Comparison of ENCODE assay signal across 24 cellular contexts in genomic region chr7:139370943-139371313, GRCh38. TPM values are rescaled to one million over a fixed set of nuclear protein-coding genes. Genes with fewer than 3 reads are reported as not detected.
DNase-seq lines count a peak whose midpoint lies in the region; ATAC-seq and TF ChIP-seq lines count a peak whose summit lies in the region.
"Had no signal": no experiment of that assay in that cellular context is flagged by ENCODE, and none has a peak within 500 bp of the region (broad histone marks: within the 10 kb centered on the region; RNA-seq: fewer than 3 reads in every experiment).

No MANE protein-coding gene starts in this region.

- no peak overlapping the region for H3K27ac ChIP-seq in endodermal cell (ENCODE audit: low read depth, low read length)
- H3K27ac ChIP-seq: A549, breast epithelium, heart right ventricle, HL-60, lower lobe of right lung, SJCRH30, thoracic aorta had no signal

- DNase-seq in activated T-cell treated with anti-CD3 and anti-CD28 coated beads, Interleukin-2, amount 50 U/mL, for 24 hours = no peak
- no peak for DNase-seq in activated T-cell treated with anti-CD3 and anti-CD28 coated beads for 4 hours
- no peak for DNase-seq in T-helper 17 cell
- DNase-seq in endodermal cell = no peak
- DNase-seq in stimulated activated effector memory CD8-positive, alpha-beta T cell treated with anti-CD3 and anti-CD28 coated beads, Interleukin-12 subunit alpha, Interleukin-12 subunit beta, amount 100 ng/mL, for 72 hours (ENCODE audit: low spot score in 2 of 2) = no peak
- DNase-seq: activated B cell treated with CpG ODN at 0.5 μM for 24 hours; BE2C; heart right ventricle; lower lobe of right lung; NCI-H1694; NCI-H2227 treated with DMSO at 0.1 percent for 48 hours; nucleus accumbens; PC-3; SJCRH30; stimulated activated CD4-positive, alpha-beta T cell treated with anti-CD3 and anti-CD28 coated beads, Interleukin-12 subunit alpha, Interleukin-12 subunit beta, amount 100 ng/mL, for 4 hours had no signal

- no peak for TF ChIP-seq CTCF in endodermal cell (conservative IDR thresholded peaks at IDR 0.05)

- H3K27ac Mint-ChIP-seq in activated T-cell treated with anti-CD3 and anti-CD28 coated beads, Interleukin-2, amount 50 U/mL, for 24 hours = peak overlapping the region; percentile 76
- H3K27ac Mint-ChIP-seq in T-helper 17 cell = peak overlapping the region; percentile 81
- peak overlapping the region; percentile 77 for H3K27ac Mint-ChIP-seq in endodermal cell
- H3K27ac Mint-ChIP-seq in stimulated activated effector memory CD8-positive, alpha-beta T cell treated with anti-CD3 and anti-CD28 coated beads, Interleukin-12 subunit alpha, Interleukin-12 subunit beta, amount 100 ng/mL, for 72 hours = peak overlapping the region; percentile 76
- H3K27ac Mint-ChIP-seq: activated B cell treated with CpG ODN at 0.5 μM for 24 hours; activated T-helper 2 cell treated with anti-CD3 and anti-CD28 coated beads, Interferon-gamma antibody, Interleukin-2, Interleukin-4, amounts not matched to agents 10 μg/mL and 5 μg/mL and 100 μg/mL, durations not matched to agents 14 hours and 24 hours and 36 hours; dendritic cell treated with granulocyte-macrophage colony-stimulating factor and Interleukin-4, amounts not matched to agents 40 ng/mL and 50 ng/mL, for 4 days had no signal

- no peak overlapping the region for H3K4me3 ChIP-seq in endodermal cell (ENCODE audit: low read length)
- H3K4me3 ChIP-seq: A549, breast epithelium, heart right ventricle, lower lobe of right lung, SJCRH30, thoracic aorta had no signal

- H3K36me3 ChIP-seq in endodermal cell (ENCODE audit: control insufficient read depth, insufficient read depth, low read length) = peaks cover 34% of the 10 kb centered on the region
- H3K36me3 ChIP-seq: breast epithelium, thoracic aorta had no signal

- H3K4me1 ChIP-seq in endodermal cell (ENCODE audit: control insufficient read depth, insufficient read depth, low read length) = peaks cover 9% of the 10 kb centered on the region
- H3K4me1 ChIP-seq: BE2C, SJCRH30 had no signal

- ATAC-seq in T-helper 17 cell (no peak), HG02884 (IDR thresholded peaks at IDR 0.05; ENCODE audit: unreplicated experiment) (no peak), GM21786 (IDR thresholded peaks at IDR 0.05; ENCODE audit: unreplicated experiment) (no peak), GM21515 (IDR thresholded peaks at IDR 0.05; ENCODE audit: unreplicated experiment) (no peak)
- no peak for ATAC-seq in stimulated activated effector memory CD8-positive, alpha-beta T cell treated with anti-CD3 and anti-CD28 coated beads, Interleukin-12 subunit alpha, Interleukin-12 subunit beta, amount 100 ng/mL, for 72 hours
- ATAC-seq: heart right ventricle, lower lobe of right lung had no signal

- H3K9ac ChIP-seq in endodermal cell (ENCODE audit: extremely low read depth, low read length, poor library complexity, severe bottlenecking) = no peak overlapping the region

- H3K27me3 ChIP-seq in endodermal cell (ENCODE audit: control insufficient read depth, insufficient read depth, low read length, poor library complexity, severe bottlenecking) = no peaks in the 10 kb centered on the region
- H3K27me3 ChIP-seq: BE2C, breast epithelium, heart right ventricle, SJCRH30 had no signal

- H3K4me1 Mint-ChIP-seq in activated T-cell treated with anti-CD3 and anti-CD28 coated beads, Interleukin-2, amount 50 U/mL, for 24 hours (ENCODE audit: low read depth) = peaks cover 80% of the 10 kb centered on the region
- peaks cover 42% of the 10 kb centered on the region for H3K4me1 Mint-ChIP-seq in T-helper 17 cell
- peaks cover 27% of the 10 kb centered on the region for H3K4me1 Mint-ChIP-seq in endodermal cell
- H3K4me1 Mint-ChIP-seq in stimulated activated effector memory CD8-positive, alpha-beta T cell treated with anti-CD3 and anti-CD28 coated beads, Interleukin-12 subunit alpha, Interleukin-12 subunit beta, amount 100 ng/mL, for 72 hours = peaks cover 55% of the 10 kb centered on the region

- H3K9me3 Mint-ChIP-seq in activated T-cell treated with anti-CD3 and anti-CD28 coated beads, Interleukin-2, amount 50 U/mL, for 24 hours = no peaks in the 10 kb centered on the region
- H3K9me3 Mint-ChIP-seq in endodermal cell = peaks cover 5% of the 10 kb centered on the region
- H3K9me3 Mint-ChIP-seq in stimulated activated effector memory CD8-positive, alpha-beta T cell treated with anti-CD3 and anti-CD28 coated beads, Interleukin-12 subunit alpha, Interleukin-12 subunit beta, amount 100 ng/mL, for 72 hours = no peaks in the 10 kb centered on the region
- H3K9me3 Mint-ChIP-seq: activated B cell treated with CpG ODN at 0.5 μM for 24 hours; activated T-helper 2 cell treated with anti-CD3 and anti-CD28 coated beads, Interferon-gamma antibody, Interleukin-2, Interleukin-4, amounts not matched to agents 10 μg/mL and 5 μg/mL and 100 μg/mL, durations not matched to agents 14 hours and 24 hours and 36 hours; dendritic cell treated with granulocyte-macrophage colony-stimulating factor and Interleukin-4, amounts not matched to agents 40 ng/mL and 50 ng/mL, for 4 days had no signal

- peaks cover 87% of the 10 kb centered on the region for H3K36me3 Mint-ChIP-seq in activated T-cell treated with anti-CD3 and anti-CD28 coated beads, Interleukin-2, amount 50 U/mL, for 24 hours (ENCODE audit: low read depth)
- H3K36me3 Mint-ChIP-seq in T-helper 17 cell (ENCODE audit: low read depth) (peaks cover 3% of the 10 kb centered on the region), endodermal cell (ENCODE audit: low read depth) (peaks cover 19% of the 10 kb centered on the region)
- H3K36me3 Mint-ChIP-seq in stimulated activated effector memory CD8-positive, alpha-beta T cell treated with anti-CD3 and anti-CD28 coated beads, Interleukin-12 subunit alpha, Interleukin-12 subunit beta, amount 100 ng/mL, for 72 hours = peaks cover 98% of the 10 kb centered on the region

- no peaks in the 10 kb centered on the region for H3K27me3 Mint-ChIP-seq in activated T-cell treated with anti-CD3 and anti-CD28 coated beads, Interleukin-2, amount 50 U/mL, for 24 hours
- H3K27me3 Mint-ChIP-seq in T-helper 17 cell (no peaks in the 10 kb centered on the region), endodermal cell (ENCODE audit: insufficient read depth) (no peaks in the 10 kb centered on the region)
- H3K27me3 Mint-ChIP-seq: activated B cell treated with CpG ODN at 0.5 μM for 24 hours; dendritic cell treated with granulocyte-macrophage colony-stimulating factor and Interleukin-4, amounts not matched to agents 40 ng/mL and 50 ng/mL, for 4 days had no signal

- 85% methylated on average over 1 of the region's 1 CpG; no CpG with 5 or more reads in 1 of the 2 experiments for WGBS in endodermal cell (ENCODE audit: insufficient coverage in 1 of 2, insufficient read length in 1 of 2), 2 experiments

- H3K4me3 Mint-ChIP-seq in activated T-cell treated with anti-CD3 and anti-CD28 coated beads, Interleukin-2, amount 50 U/mL, for 24 hours = no peak overlapping the region
- no peak overlapping the region for H3K4me3 Mint-ChIP-seq in T-helper 17 cell
- no peak overlapping the region for H3K4me3 Mint-ChIP-seq in endodermal cell
- no peak overlapping the region for H3K4me3 Mint-ChIP-seq in stimulated activated effector memory CD8-positive, alpha-beta T cell treated with anti-CD3 and anti-CD28 coated beads, Interleukin-12 subunit alpha, Interleukin-12 subunit beta, amount 100 ng/mL, for 72 hours
- H3K4me3 Mint-ChIP-seq: activated B cell treated with CpG ODN at 0.5 μM for 24 hours; dendritic cell treated with granulocyte-macrophage colony-stimulating factor and Interleukin-4, amounts not matched to agents 40 ng/mL and 50 ng/mL, for 4 days had no signal

- H3K9me3 ChIP-seq in T-helper 17 cell (ENCODE audit: control insufficient read depth, low read length, poor library complexity, severe bottlenecking) = no peaks in the 10 kb centered on the region
- H3K9me3 ChIP-seq in endodermal cell (ENCODE audit: control insufficient read depth, low read length) = no peaks in the 10 kb centered on the region
- H3K9me3 ChIP-seq: A549, BE2C, breast epithelium, heart right ventricle, lower lobe of right lung, SJCRH30, thoracic aorta had no signal

RNA-seq across cellular contexts. Expression of gene LUC7L2, which starts 11.2 kb away (rescaled TPM):
- 100 to 1,000 TPM; 187 to 190 TPM for total RNA-seq in T-helper 17 cell
- 10 to 100 TPM; 71.0 to 76.0 TPM for total RNA-seq in endodermal cell
- 74.0 TPM for polyA plus RNA-seq in endodermal cell (2013, experiment 1 of 2)
- 62.3 TPM for polyA plus RNA-seq in endodermal cell (2013, experiment 2 of 2)

RNA-seq across cellular contexts. Expression of gene FMC1, which starts 29.8 kb away (rescaled TPM):
- 1 to 10 TPM; 3.6 to 6.3 TPM for total RNA-seq in T-helper 17 cell
- 10 to 100 TPM; 10.8 to 17.1 TPM for total RNA-seq in endodermal cell
- 40.8 TPM for polyA plus RNA-seq in endodermal cell (2013, experiment 1 of 2)
- 40.9 TPM for polyA plus RNA-seq in endodermal cell (2013, experiment 2 of 2)
